In the genomic region with DNA sequence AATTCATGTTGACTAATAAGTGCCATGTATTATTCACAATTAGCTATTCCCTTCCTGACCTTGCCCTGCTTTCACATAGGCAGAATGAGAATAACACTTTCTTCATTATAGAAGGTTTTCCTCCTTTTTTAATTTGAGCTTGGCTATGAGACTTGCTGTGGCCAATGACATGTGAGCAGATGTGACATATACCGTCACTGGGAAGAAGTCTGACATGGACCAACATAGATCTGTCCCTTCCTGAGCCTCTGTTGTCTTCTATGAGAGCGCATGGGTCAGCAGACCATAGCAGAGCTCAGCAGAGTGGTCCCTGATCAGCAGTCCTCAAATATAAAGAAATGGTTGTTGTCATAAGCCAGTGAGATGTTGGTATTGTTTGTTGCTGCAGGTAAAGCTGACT, we compare ENCODE assay signal across 31 cellular contexts.
"Had no signal": no experiment of that assay in that cellular context is flagged by ENCODE, and none has a peak within 500 bp of the region (broad histone marks: within the 10 kb centered on the region; RNA-seq: fewer than 3 reads in every experiment).

No MANE protein-coding gene starts in this region.

- H3K4me1 ChIP-seq: neural progenitor cell, parathyroid adenoma, psoas muscle, spleen, suprapubic skin, testis, tibial nerve, upper lobe of left lung, vagina had no signal

- H3K27me3 Mint-ChIP-seq: naive thymus-derived CD8-positive, alpha-beta T cell; natural killer cell treated with Interleukin-12 subunit alpha and Interleukin-12 subunit beta and Interleukin-15 and Interleukin-18, amount 100 ng/mL, for 72 hours; progenitor cell of endocrine pancreas; stimulated activated memory B cell treated with anti-CD40 and anti-IgM and Interleukin-4, amounts not matched to agents 10 μg/mL and 1 μg/mL and 100 μg/mL, for 72 hours; stimulated activated naive CD8-positive, alpha-beta T cell treated with anti-CD3 and anti-CD28 coated beads, Interleukin-15, amount 100 ng/mL, for 72 hours had no signal

- H3K36me3 ChIP-seq: neural progenitor cell, ovary, spleen, suprapubic skin, tibial nerve, upper lobe of left lung, vagina had no signal

- FAIRE-seq: urothelium cell line had no signal

- H3K4me1 Mint-ChIP-seq: naive thymus-derived CD8-positive, alpha-beta T cell; stimulated activated memory B cell treated with anti-CD40 and anti-IgM and Interleukin-4, amounts not matched to agents 10 μg/mL and 1 μg/mL and 100 μg/mL, for 72 hours; stimulated activated naive CD8-positive, alpha-beta T cell treated with anti-CD3 and anti-CD28 coated beads, Interleukin-15, amount 100 ng/mL, for 72 hours had no signal

- H3K4me3 ChIP-seq: neural progenitor cell, ovary, psoas muscle, skin epidermis, smooth muscle cell, spleen, suprapubic skin, testis, tibial nerve, upper lobe of left lung, vagina had no signal

- H3K9me3 Mint-ChIP-seq: stimulated activated naive CD8-positive, alpha-beta T cell treated with anti-CD3 and anti-CD28 coated beads, Interleukin-15, amount 100 ng/mL, for 72 hours had no signal

- H3K36me3 Mint-ChIP-seq: naive thymus-derived CD8-positive, alpha-beta T cell; natural killer cell treated with Interleukin-12 subunit alpha and Interleukin-12 subunit beta and Interleukin-15 and Interleukin-18, amount 100 ng/mL, for 72 hours; stimulated activated memory B cell treated with anti-CD40 and anti-IgM and Interleukin-4, amounts not matched to agents 10 μg/mL and 1 μg/mL and 100 μg/mL, for 72 hours had no signal

- H3K4me3 Mint-ChIP-seq: naive thymus-derived CD8-positive, alpha-beta T cell; natural killer cell treated with Interleukin-12 subunit alpha and Interleukin-12 subunit beta and Interleukin-15 and Interleukin-18, amount 100 ng/mL, for 72 hours; neural progenitor cell; stimulated activated memory B cell treated with anti-CD40 and anti-IgM and Interleukin-4, amounts not matched to agents 10 μg/mL and 1 μg/mL and 100 μg/mL, for 72 hours; stimulated activated naive CD8-positive, alpha-beta T cell treated with anti-CD3 and anti-CD28 coated beads, Interleukin-15, amount 100 ng/mL, for 72 hours had no signal

- DNase-seq: naive thymus-derived CD8-positive, alpha-beta T cell; occipital lobe; ovary; posterior cingulate gyrus; psoas muscle; right cardiac atrium; spleen; stimulated activated CD4-positive, alpha-beta T cell treated with anti-CD3 and anti-CD28 coated beads, Interleukin-12 subunit alpha, Interleukin-12 subunit beta, amount 100 ng/mL, for 4 hours; stimulated activated CD4-positive, alpha-beta T cell treated with anti-CD3 and anti-CD28 coated beads, Interleukin-1b, Interleukin-23, amount 100 ng/mL, for 48 hours; stimulated activated CD4-positive, alpha-beta T cell treated with anti-CD3 and anti-CD28 coated beads, Interleukin-4, amount 100 ng/mL, for 1 hour; stimulated activated CD4-positive, alpha-beta T cell treated with anti-CD3 and anti-CD28 coated beads, Interleukin-4, amount 100 ng/mL, for 4 hours; stimulated activated CD8-positive, alpha-beta memory T cell treated with anti-CD3 and anti-CD28 coated beads, Interleukin-4, amount 100 ng/mL, for 48 hours; stimulated activated naive CD4-positive, alpha-beta T cell; stimulated activated naive CD8-positive, alpha-beta T cell treated with anti-CD3 and anti-CD28 coated beads, Interleukin-15, amount 100 ng/mL, for 72 hours; stimulated activated naive CD8-positive, alpha-beta T cell treated with anti-CD3 and anti-CD28 coated beads, Interleukin-15, Interleukin-2, amounts not matched to agents 100 U/mL and 50 U/mL, for 24 hours; substantia nigra; testis; trophoblast cell; upper lobe of left lung had no signal

- H3K9me3 ChIP-seq: ovary, psoas muscle, suprapubic skin, testis, tibial nerve, upper lobe of left lung, vagina had no signal

- H3K27ac Mint-ChIP-seq: naive thymus-derived CD8-positive, alpha-beta T cell; natural killer cell treated with Interleukin-12 subunit alpha and Interleukin-12 subunit beta and Interleukin-15 and Interleukin-18, amount 100 ng/mL, for 72 hours; neural progenitor cell; progenitor cell of endocrine pancreas; stimulated activated memory B cell treated with anti-CD40 and anti-IgM and Interleukin-4, amounts not matched to agents 10 μg/mL and 1 μg/mL and 100 μg/mL, for 72 hours; stimulated activated naive CD8-positive, alpha-beta T cell treated with anti-CD3 and anti-CD28 coated beads, Interleukin-15, amount 100 ng/mL, for 72 hours had no signal

- H3K27ac ChIP-seq: neural progenitor cell, ovary, parathyroid adenoma, psoas muscle, skin epidermis, spleen, suprapubic skin, testis, tibial nerve, upper lobe of left lung, vagina had no signal

- H3K79me2 ChIP-seq: parathyroid adenoma had no signal

- ATAC-seq: naive thymus-derived CD8-positive, alpha-beta T cell; natural killer cell treated with Interleukin-12 subunit alpha and Interleukin-12 subunit beta and Interleukin-15 and Interleukin-18, amount 100 ng/mL, for 72 hours; psoas muscle; right cardiac atrium; sciatic nerve; stimulated activated memory B cell treated with anti-CD40 and anti-IgM and Interleukin-4, amounts not matched to agents 10 μg/mL and 1 μg/mL and 100 μg/mL, for 72 hours; stimulated activated naive CD8-positive, alpha-beta T cell treated with anti-CD3 and anti-CD28 coated beads, Interleukin-15, amount 100 ng/mL, for 72 hours; stimulated activated naive CD8-positive, alpha-beta T cell treated with anti-CD3 and anti-CD28 coated beads, Interleukin-15, Interleukin-2, amounts not matched to agents 100 U/mL and 50 U/mL, for 24 hours had no signal

- H2AFZ ChIP-seq: neural progenitor cell, parathyroid adenoma had no signal

- H3K9ac ChIP-seq: neural progenitor cell, parathyroid adenoma had no signal

- H3K27me3 ChIP-seq: neural progenitor cell, ovary, spleen, suprapubic skin, testis, tibial nerve, upper lobe of left lung, vagina had no signal

- H3K4me2 ChIP-seq: neural progenitor cell, smooth muscle cell had no signal
